14 cellular contexts compared by ENCODE assay signal in genomic region chr5:122498163-122498562, GRCh38.
DNase-seq lines count a peak whose midpoint lies in the region; ATAC-seq and TF ChIP-seq lines count a peak whose summit lies in the region.
"Had no signal": no experiment of that assay in that cellular context is flagged by ENCODE, and none has a peak within 500 bp of the region (broad histone marks: within the 10 kb centered on the region; RNA-seq: fewer than 3 reads in every experiment).

No MANE protein-coding gene starts in this region.

- intact Hi-C loops in left colon (cut with DNase I, micrococcal nuclease) (no loop called here), sciatic nerve (cut with DNase I) (no loop called here)
- intact Hi-C loops in activated CD8-positive, alpha-beta T cell treated with anti-CD3 and anti-CD28 coated beads for 36 hours (cut with micrococcal nuclease): no loop called here

- TF ChIP-seq CTCF in brain (conservative IDR thresholded peaks at IDR 0.05): peak; percentile 62 to 73
- no peak for TF ChIP-seq CTCF in activated CD8-positive, alpha-beta T cell treated with anti-CD3 and anti-CD28 coated beads for 36 hours (IDR thresholded peaks at IDR 0.05)

- H3K27ac Mint-ChIP-seq in brain: peak overlapping the region in 4 of 5 experiments; percentile 6 to 64 (median 45)
- H3K27ac Mint-ChIP-seq in activated CD8-positive, alpha-beta T cell treated with anti-CD3 and anti-CD28 coated beads for 36 hours: no peak overlapping the region
- H3K27ac Mint-ChIP-seq: activated naive CD8-positive, alpha-beta T cell; T-helper 2 cell treated with Interferon-gamma antibody and Interleukin-4, amounts not matched to agents 5 μg/mL and 100 μg/mL, for 36 hours had no signal

- H3K27me3 ChIP-seq in H7 (ENCODE audit: control insufficient read depth, insufficient read depth, low read length): no peaks in the 10 kb centered on the region
- H3K27me3 ChIP-seq: right atrium auricular region, stomach had no signal

- no peaks in the 10 kb centered on the region for H3K36me3 ChIP-seq in H7 (replicated peaks; ENCODE audit: control insufficient read depth, insufficient read depth, low read length)
- H3K36me3 ChIP-seq: right atrium auricular region, stomach had no signal

- H3K4me3 Mint-ChIP-seq in brain: peak overlapping the region in 1 of 5 experiments; percentile 12
- no peak overlapping the region for H3K4me3 Mint-ChIP-seq in activated CD8-positive, alpha-beta T cell treated with anti-CD3 and anti-CD28 coated beads for 36 hours
- H3K4me3 Mint-ChIP-seq: activated naive CD8-positive, alpha-beta T cell; T-helper 2 cell treated with Interferon-gamma antibody and Interleukin-4, amounts not matched to agents 5 μg/mL and 100 μg/mL, for 36 hours had no signal

- H3K27me3 Mint-ChIP-seq in brain: no peaks in the 10 kb centered on the region
- H3K27me3 Mint-ChIP-seq in activated CD8-positive, alpha-beta T cell treated with anti-CD3 and anti-CD28 coated beads for 36 hours: peaks cover 6% of the 10 kb centered on the region
- H3K27me3 Mint-ChIP-seq: activated naive CD8-positive, alpha-beta T cell had no signal

- DNase-seq in AG08395 (ENCODE audit: low spot score): peak; percentile 33
- DNase-seq in H7: peak; percentile 55
- DNase-seq in left colon: no peak
- DNase-seq in stimulated activated CD4-positive, alpha-beta T cell treated with anti-CD3 and anti-CD28 coated beads, Interleukin-1b, Interleukin-23, amount 100 ng/mL, for 48 hours: no peak
- DNase-seq in sciatic nerve (ENCODE audit: low spot score): no peak
- no peak for DNase-seq in NCI-H226
- no peak for DNase-seq in activated CD8-positive, alpha-beta T cell treated with anti-CD3 and anti-CD28 coated beads for 36 hours
- DNase-seq: EL, NCI-H2107, stomach had no signal

- H3K4me3 ChIP-seq in H7 (ENCODE audit: insufficient read depth, low read depth, low read length): no peak overlapping the region
- H3K4me3 ChIP-seq: right atrium auricular region, stomach had no signal

- no peaks in the 10 kb centered on the region for H3K36me3 Mint-ChIP-seq in brain
- no peaks in the 10 kb centered on the region for H3K36me3 Mint-ChIP-seq in activated CD8-positive, alpha-beta T cell treated with anti-CD3 and anti-CD28 coated beads for 36 hours (ENCODE audit: low read depth)
- H3K36me3 Mint-ChIP-seq: activated naive CD8-positive, alpha-beta T cell had no signal

- ATAC-seq in left colon (peak; percentile 49), sciatic nerve (no peak)
- ATAC-seq in activated CD8-positive, alpha-beta T cell treated with anti-CD3 and anti-CD28 coated beads for 36 hours: no peak

- H3K4me1 Mint-ChIP-seq in brain: peaks cover 53% of the 10 kb centered on the region
- no peaks in the 10 kb centered on the region for H3K4me1 Mint-ChIP-seq in activated CD8-positive, alpha-beta T cell treated with anti-CD3 and anti-CD28 coated beads for 36 hours (ENCODE audit: low read depth)

- CTCF ChIA-PET in activated CD8-positive, alpha-beta T cell treated with anti-CD3 and anti-CD28 coated beads for 36 hours (lab: Charles Lee): no interaction called here

- POLR2A ChIA-PET in activated CD8-positive, alpha-beta T cell treated with anti-CD3 and anti-CD28 coated beads for 36 hours (lab: Charles Lee): no interaction called here

- H3K9me3 Mint-ChIP-seq in brain: peaks cover 0 to 3% (median 0%) of the 10 kb centered on the region in 5 experiments
- no peaks in the 10 kb centered on the region for H3K9me3 Mint-ChIP-seq in activated CD8-positive, alpha-beta T cell treated with anti-CD3 and anti-CD28 coated beads for 36 hours
- H3K9me3 Mint-ChIP-seq: T-helper 2 cell treated with Interferon-gamma antibody and Interleukin-4, amounts not matched to agents 5 μg/mL and 100 μg/mL, for 36 hours had no signal

Comparison
In these comparisons a context has a peak if more than half of its experiments do, and no peak if none do; other contexts are left out.
1. DNase-seq: peak in AG08395 (single experiment) and H7 (single experiment); none in left colon (0 of 2), stimulated activated CD4-positive, alpha-beta T cell treated with anti-CD3 and anti-CD28 coated beads, Interleukin-1b, Interleukin-23, amount 100 ng/mL, for 48 hours (single experiment), sciatic nerve (single experiment), NCI-H226 (single experiment) and activated CD8-positive, alpha-beta T cell treated with anti-CD3 and anti-CD28 coated beads for 36 hours (single experiment).